Comparison of ENCODE assay signal across 1 cellular context in genomic region chr17:2401426-2402221, GRCh38.
A peak's percentile ranks its signal among the peaks of the same experiment; 100 is the strongest.
TF ChIP-seq lines count a peak whose summit lies in the region.

No MANE protein-coding gene starts in this region.

TF ChIP-seq in GM12878, 131 proteins besides CTCF, POLR2A, EP300 and RAD21 (continued from another document and continues in another):
- TF ChIP-seq ZNF592 (IDR thresholded peaks at IDR 0.05) (no peak), MXI1 (IDR thresholded peaks at IDR 0.05; ENCODE audit: low read depth, low read length) (peak; percentile 96), SREBF1 (IDR thresholded peaks at IDR 0.05; ENCODE audit: low read length) (no peak; the same call in 1 of the 2 replicates), SIN3A (IDR thresholded peaks at IDR 0.05; ENCODE audit: low read depth, low read length) (peak; percentile 94), WRNIP1 (IDR thresholded peaks at IDR 0.05; ENCODE audit: borderline replicate concordance, low read depth, low read length) (no peak), NFXL1 (IDR thresholded peaks at IDR 0.05; ENCODE audit: borderline replicate concordance) (no peak), KLF5 (IDR thresholded peaks at IDR 0.05; ENCODE audit: partially characterized antibody) (peak; percentile 94), CREB1 (IDR thresholded peaks at IDR 0.05; ENCODE audit: low read depth) (peak; percentile 94), ZSCAN29 (IDR thresholded peaks at IDR 0.05) (peak; percentile 74; the same call in 1 of the 2 replicates), ZNF274 (IDR thresholded peaks at IDR 0.05; ENCODE audit: insufficient read depth, insufficient read length) (no peak), POLR2AphosphoS5 (IDR thresholded peaks at IDR 0.05; ENCODE audit: low read length) (0 out of 2 replicates have a peak, but pooled peaks have one; percentile 53), USF1 (IDR thresholded peaks at IDR 0.05; ENCODE audit: borderline replicate concordance, extremely low read length, insufficient read depth, low read depth, low read length) (peak; percentile 40), PKNOX1 (IDR thresholded peaks at IDR 0.05) (peak; percentile 42), YY1 (IDR thresholded peaks at IDR 0.05; ENCODE audit: low read depth, low read length) (peak; percentile 83), ZBED1 (IDR thresholded peaks at IDR 0.05; ENCODE audit: borderline replicate concordance) (peak; percentile 99), POU2F2 (IDR thresholded peaks at IDR 0.05; ENCODE audit: borderline replicate concordance, low read depth, low read length) (peak; percentile 95; the same call in 2 of the 3 replicates), CBFB (IDR thresholded peaks at IDR 0.05; ENCODE audit: low read depth) (peak; percentile 22; the same call in 1 of the 2 replicates), E4F1 (IDR thresholded peaks at IDR 0.05; ENCODE audit: borderline replicate concordance, partially characterized antibody) (peak; percentile 92), YBX1 (IDR thresholded peaks at IDR 0.05) (no peak), PAX5 (IDR thresholded peaks at IDR 0.05; ENCODE audit: borderline replicate concordance, low read depth, low read length) (peak; percentile 19; the same call in 1 of the 2 replicates), PAX8 (IDR thresholded peaks at IDR 0.05) (no peak), TCF7 (IDR thresholded peaks at IDR 0.05; ENCODE audit: borderline replicate concordance) (no peak), BACH1 (IDR thresholded peaks at IDR 0.05; ENCODE audit: borderline replicate concordance) (peak; percentile 98), ETV6 (conservative IDR thresholded peaks at IDR 0.05 in 1 of 2, IDR thresholded peaks at IDR 0.05 in 1 of 2; ENCODE audit: borderline replicate concordance in 1 of 2, low read depth in 1 of 2) (no peak), BCLAF1 (IDR thresholded peaks at IDR 0.05) (0 out of 2 replicates have a peak, but pooled peaks have one; percentile 53), KAT2A (conservative IDR thresholded peaks at IDR 0.05; ENCODE audit: control insufficient read depth, low read depth, low read length) (no peak), NR2C1 (IDR thresholded peaks at IDR 0.05) (no peak; the same call in 1 of the 2 replicates), EGR1 (IDR thresholded peaks at IDR 0.05; ENCODE audit: borderline replicate concordance in 1 of 2, low read depth in 2 of 2, low read length in 2 of 2) (peak in 1 of 2 experiments; percentile 88; a peak in 2 of 3 replicates), STAT3 (IDR thresholded peaks at IDR 0.05; ENCODE audit: low read depth, low read length) (peak; percentile 48; the same call in 1 of the 2 replicates), GATAD2B (conservative IDR thresholded peaks at IDR 0.05; ENCODE audit: low read depth) (peak; percentile 57), SPI1 (IDR thresholded peaks at IDR 0.05; ENCODE audit: borderline replicate concordance, insufficient read depth, low read depth, low read length) (peak; percentile 12; the same call in 1 of the 2 replicates), CREM (IDR thresholded peaks at IDR 0.05; ENCODE audit: low read depth) (peak; percentile 94), ZBTB40 (IDR thresholded peaks at IDR 0.05; ENCODE audit: borderline replicate concordance) (peak; percentile 66), PML (IDR thresholded peaks at IDR 0.05; ENCODE audit: low read length) (0 out of 2 replicates have a peak, but pooled peaks have one; percentile 17), SP1 (IDR thresholded peaks at IDR 0.05; ENCODE audit: low read depth, low read length) (peak; percentile 98), ZZZ3 (IDR thresholded peaks at IDR 0.05; ENCODE audit: control insufficient read depth, insufficient read length, low read depth) (no peak), IKZF2 (IDR thresholded peaks at IDR 0.05) (peak; percentile 44 to 64; a peak in 2 of 4 replicates), SMARCA5 (IDR thresholded peaks at IDR 0.05) (peak; percentile 76; the same call in 1 of the 2 replicates), RAD51 (IDR thresholded peaks at IDR 0.05) (no peak)
- TF ChIP-seq, protein P1, sequence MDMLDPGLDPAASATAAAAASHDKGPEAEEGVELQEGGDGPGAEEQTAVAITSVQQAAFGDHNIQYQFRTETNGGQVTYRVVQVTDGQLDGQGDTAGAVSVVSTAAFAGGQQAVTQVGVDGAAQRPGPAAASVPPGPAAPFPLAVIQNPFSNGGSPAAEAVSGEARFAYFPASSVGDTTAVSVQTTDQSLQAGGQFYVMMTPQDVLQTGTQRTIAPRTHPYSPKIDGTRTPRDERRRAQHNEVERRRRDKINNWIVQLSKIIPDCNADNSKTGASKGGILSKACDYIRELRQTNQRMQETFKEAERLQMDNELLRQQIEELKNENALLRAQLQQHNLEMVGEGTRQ (IDR thresholded peaks at IDR 0.05; ENCODE audit: borderline replicate concordance, low read depth, low read length) = no peak
- TF ChIP-seq, protein P2, sequence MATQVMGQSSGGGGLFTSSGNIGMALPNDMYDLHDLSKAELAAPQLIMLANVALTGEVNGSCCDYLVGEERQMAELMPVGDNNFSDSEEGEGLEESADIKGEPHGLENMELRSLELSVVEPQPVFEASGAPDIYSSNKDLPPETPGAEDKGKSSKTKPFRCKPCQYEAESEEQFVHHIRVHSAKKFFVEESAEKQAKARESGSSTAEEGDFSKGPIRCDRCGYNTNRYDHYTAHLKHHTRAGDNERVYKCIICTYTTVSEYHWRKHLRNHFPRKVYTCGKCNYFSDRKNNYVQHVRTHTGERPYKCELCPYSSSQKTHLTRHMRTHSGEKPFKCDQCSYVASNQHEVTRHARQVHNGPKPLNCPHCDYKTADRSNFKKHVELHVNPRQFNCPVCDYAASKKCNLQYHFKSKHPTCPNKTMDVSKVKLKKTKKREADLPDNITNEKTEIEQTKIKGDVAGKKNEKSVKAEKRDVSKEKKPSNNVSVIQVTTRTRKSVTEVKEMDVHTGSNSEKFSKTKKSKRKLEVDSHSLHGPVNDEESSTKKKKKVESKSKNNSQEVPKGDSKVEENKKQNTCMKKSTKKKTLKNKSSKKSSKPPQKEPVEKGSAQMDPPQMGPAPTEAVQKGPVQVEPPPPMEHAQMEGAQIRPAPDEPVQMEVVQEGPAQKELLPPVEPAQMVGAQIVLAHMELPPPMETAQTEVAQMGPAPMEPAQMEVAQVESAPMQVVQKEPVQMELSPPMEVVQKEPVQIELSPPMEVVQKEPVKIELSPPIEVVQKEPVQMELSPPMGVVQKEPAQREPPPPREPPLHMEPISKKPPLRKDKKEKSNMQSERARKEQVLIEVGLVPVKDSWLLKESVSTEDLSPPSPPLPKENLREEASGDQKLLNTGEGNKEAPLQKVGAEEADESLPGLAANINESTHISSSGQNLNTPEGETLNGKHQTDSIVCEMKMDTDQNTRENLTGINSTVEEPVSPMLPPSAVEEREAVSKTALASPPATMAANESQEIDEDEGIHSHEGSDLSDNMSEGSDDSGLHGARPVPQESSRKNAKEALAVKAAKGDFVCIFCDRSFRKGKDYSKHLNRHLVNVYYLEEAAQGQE (IDR thresholded peaks at IDR 0.05; ENCODE audit: low read depth, low read length) = no peak
